29 cellular contexts compared by ENCODE assay signal in genomic region chr1:225254676-225255075, GRCh38.
"Had no signal": no experiment of that assay in that cellular context is flagged by ENCODE, and none has a peak within 500 bp of the region (broad histone marks: within the 10 kb centered on the region; RNA-seq: fewer than 3 reads in every experiment).

No MANE protein-coding gene starts in this region.

- DNase-seq: activated B cell treated with CpG ODN at 0.5 μM for 24 hours; activated CD4-positive, alpha-beta T cell treated with anti-CD3 and anti-CD28 coated beads for 48 hours; activated CD4-positive, alpha-beta T cell treated with anti-CD3 and anti-CD28 coated beads, Interleukin-2, amount 50 U/mL, for 1 hour; activated CD4-positive, alpha-beta T cell treated with anti-CD3 and anti-CD28 coated beads, Interleukin-2, amount 50 U/mL, for 48 hours; activated CD8-positive, alpha-beta memory T cell treated with anti-CD3 and anti-CD28 coated beads for 24 hours; activated CD8-positive, alpha-beta T cell treated with anti-CD3 and anti-CD28 coated beads for 36 hours; activated effector memory CD4-positive, alpha-beta T cell treated with Interleukin-2 at 50 U/mL for 16 hours; activated gamma-delta T cell treated with Interleukin-2 at 50 U/mL for 16 hours; activated naive CD4-positive, alpha-beta T cell treated with anti-CD3 and anti-CD28 coated beads, Interleukin-2, amount 50 U/mL, for 16 hours; activated naive CD4-positive, alpha-beta T cell treated with Interleukin-2 at 50 U/mL for 16 hours; activated T-cell treated with anti-CD3 and anti-CD28 coated beads, Interleukin-2, amount 50 U/mL, for 4 hours; adrenal gland; amygdala; aorta; cortex of kidney; dermis blood vessel endothelial cell; effector CD4-positive, alpha-beta T cell; effector memory CD8-positive, alpha-beta T cell; foreskin keratinocyte; gastrocnemius medialis; glutamatergic neuron; heart left ventricle; T-cell; T-helper 9 cell; WERI-Rb-1 had no signal

- H3K4me3 ChIP-seq: adrenal gland, breast epithelium, gastrocnemius medialis, heart left ventricle had no signal

- ATAC-seq: activated CD4-positive, CD25-positive, alpha-beta regulatory T cell treated with anti-CD3 and anti-CD28 coated beads, Interleukin-2, amount 50 U/mL, for 24 hours; activated CD8-positive, alpha-beta T cell treated with anti-CD3 and anti-CD28 coated beads for 36 hours; activated T-cell treated with anti-CD3 and anti-CD28 coated beads, Interleukin-2, amount 50 U/mL, for 4 hours; activated T-helper 17 cell treated with anti-CD3 and anti-CD28 coated beads, Interleukin-2, amount 50 U/mL, for 72 hours; effector memory CD8-positive, alpha-beta T cell; esophagus mucosa; gastrocnemius medialis; heart left ventricle; T-cell had no signal
